Comparison of ENCODE assay signal across 11 cellular contexts in the genomic region with DNA sequence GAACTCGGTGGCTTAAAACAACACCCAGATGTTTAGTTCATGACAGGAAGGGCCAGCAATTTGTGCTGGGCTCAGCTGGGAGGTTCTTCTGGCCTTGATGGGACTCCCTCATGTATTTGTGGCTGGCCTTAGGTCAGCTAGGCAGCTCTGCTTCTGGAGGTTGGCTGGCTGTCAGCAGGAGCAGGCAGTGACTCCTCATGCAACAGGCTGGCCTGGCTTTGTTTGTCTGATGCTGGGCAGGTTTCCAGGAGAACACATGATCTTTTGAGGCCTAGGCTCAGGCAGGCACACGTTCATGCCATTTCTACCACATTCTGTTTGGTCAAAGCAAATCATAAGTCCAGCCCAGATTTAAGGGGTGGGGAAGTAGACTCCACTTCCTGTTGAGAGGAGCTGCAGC.
A peak's percentile ranks its signal among the peaks of the same experiment; 100 is the strongest.
DNase-seq lines count a peak whose midpoint lies in the region; ATAC-seq, FAIRE-seq and TF ChIP-seq lines count a peak whose summit lies in the region.
"Had no signal": no experiment of that assay in that cellular context is flagged by ENCODE, and none has a peak within 500 bp of the region (broad histone marks: within the 10 kb centered on the region; RNA-seq: fewer than 3 reads in every experiment).

No MANE protein-coding gene starts in this region.

- peaks cover 5% of the 10 kb centered on the region in 2 donors for H3K9me3 Mint-ChIP-seq in activated T-cell treated with anti-CD3 and anti-CD28 coated beads, Interleukin-2, amount 50 U/mL, for 72 hours

- peaks cover 5% of the 10 kb centered on the region for H3K27me3 Mint-ChIP-seq in activated T-cell treated with anti-CD3 and anti-CD28 coated beads, Interleukin-2, amount 50 U/mL, for 72 hours (ENCODE audit: low read depth)

- DNase-seq in LNCaP clone FGC (ENCODE audit: low read depth) (peak; percentile 77), RCC 7860 (ENCODE audit: low spot score) (peak; percentile 53), fibroblast of pulmonary artery (ENCODE audit: low read depth) (peak; percentile 95), BE2C (no peak), cerebellum (ENCODE audit: low spot score) (no peak), GDM1 (lab: John Stamatoyannopoulos, UW) (no peak)
- DNase-seq in activated T-cell treated with anti-CD3 and anti-CD28 coated beads, Interleukin-2, amount 50 U/mL, for 72 hours: no peak
- DNase-seq: activated naive CD4-positive, alpha-beta T cell treated with anti-CD3 and anti-CD28 coated beads, Interleukin-2, amount 10 ng/mL, durations not matched to agents 7 days and 5 days; kidney glomerular epithelial cell; NCI-H526 treated with DMSO at 0.1 percent for 48 hours had no signal

- no peak overlapping the region for H3K4me3 ChIP-seq in LNCaP clone FGC (ENCODE audit: low read depth, low read length)
- no peak overlapping the region for H3K4me3 ChIP-seq in fibroblast of pulmonary artery (replicated peaks; ENCODE audit: low read depth, low read length)
- H3K4me3 ChIP-seq in BE2C (ENCODE audit: low read depth, low read length): no peak overlapping the region

- H3K27ac Mint-ChIP-seq in activated T-cell treated with anti-CD3 and anti-CD28 coated beads, Interleukin-2, amount 50 U/mL, for 72 hours: no peak overlapping the region
- H3K27ac Mint-ChIP-seq: activated naive CD4-positive, alpha-beta T cell treated with anti-CD3 and anti-CD28 coated beads, Interleukin-2, amount 10 ng/mL, durations not matched to agents 7 days and 5 days had no signal

- peak overlapping the region; percentile 13 for H3K27ac ChIP-seq in C4-2B

- no peak for FAIRE-seq in RCC 7860 (lab: Jason Lieb, UNC)

- no peaks in the 10 kb centered on the region for H3K27me3 ChIP-seq in BE2C

- H3K4me1 ChIP-seq in BE2C: no peaks in the 10 kb centered on the region

- H3K4me1 Mint-ChIP-seq in activated T-cell treated with anti-CD3 and anti-CD28 coated beads, Interleukin-2, amount 50 U/mL, for 72 hours (ENCODE audit: low read depth): no peaks in the 10 kb centered on the region
- H3K4me1 Mint-ChIP-seq: activated naive CD4-positive, alpha-beta T cell treated with anti-CD3 and anti-CD28 coated beads, Interleukin-2, amount 10 ng/mL, durations not matched to agents 7 days and 5 days had no signal

- TF ChIP-seq CTCF in C4-2B (conservative IDR thresholded peaks at IDR 0.05) (no peak), LNCaP clone FGC (IDR thresholded peaks at IDR 0.05; ENCODE audit: control insufficient read depth, extremely low read depth, insufficient read depth) (no peak), fibroblast of pulmonary artery (IDR thresholded peaks at IDR 0.05; ENCODE audit: low read length, missing control alignments) (no peak), BE2C (IDR thresholded peaks at IDR 0.05; ENCODE audit: low read depth, low read length) (no peak)

- H3K9me3 ChIP-seq in BE2C: no peaks in the 10 kb centered on the region; the same call in 1 of the 2 replicates

- no peak overlapping the region for H3K4me3 Mint-ChIP-seq in activated T-cell treated with anti-CD3 and anti-CD28 coated beads, Interleukin-2, amount 50 U/mL, for 72 hours
- H3K4me3 Mint-ChIP-seq: activated naive CD4-positive, alpha-beta T cell treated with anti-CD3 and anti-CD28 coated beads, Interleukin-2, amount 10 ng/mL, durations not matched to agents 7 days and 5 days had no signal

- H3K36me3 ChIP-seq in BE2C: no peaks in the 10 kb centered on the region

- H3K36me3 Mint-ChIP-seq in activated T-cell treated with anti-CD3 and anti-CD28 coated beads, Interleukin-2, amount 50 U/mL, for 72 hours (ENCODE audit: insufficient read depth in 2 of 2): peaks cover 0 to 2% of the 10 kb centered on the region in 2 donors
- H3K36me3 Mint-ChIP-seq: activated naive CD4-positive, alpha-beta T cell treated with anti-CD3 and anti-CD28 coated beads, Interleukin-2, amount 10 ng/mL, durations not matched to agents 7 days and 5 days had no signal

- ATAC-seq in activated T-cell treated with anti-CD3 and anti-CD28 coated beads, Interleukin-2, amount 50 U/mL, for 72 hours (replicated peaks in 1 of 2): no peak

Comparison
In these comparisons a context has a peak if more than half of its experiments do, and no peak if none do; other contexts are left out.
1. DNase-seq: peak in LNCaP clone FGC (single experiment), RCC 7860 (single experiment) and fibroblast of pulmonary artery (single experiment); none in BE2C (single experiment), cerebellum (single experiment), activated T-cell treated with anti-CD3 and anti-CD28 coated beads, Interleukin-2, amount 50 U/mL, for 72 hours (0 of 2) and GDM1 (single experiment).